ENCODE assay signal across 11 cellular contexts in genomic region chr16:68370921-68371651, GRCh38.
A peak's percentile ranks its signal among the peaks of the same experiment; 100 is the strongest.
DNase-seq lines count a peak whose midpoint lies in the region; ATAC-seq and TF ChIP-seq lines count a peak whose summit lies in the region.
"Had no signal": no experiment of that assay in that cellular context is flagged by ENCODE, and none has a peak within 500 bp of the region (broad histone marks: within the 10 kb centered on the region; RNA-seq: fewer than 3 reads in every experiment).

No MANE protein-coding gene starts in this region.

- H3K27me3 Mint-ChIP-seq in activated B cell treated with CpG ODN at 0.5 μM for 24 hours = peaks cover 10% of the 10 kb centered on the region
- peaks cover 27% of the 10 kb centered on the region for H3K27me3 Mint-ChIP-seq in activated naive CD8-positive, alpha-beta T cell treated with anti-CD3 and anti-CD28 coated beads, Interleukin-2, amount 50 U/mL, for 24 hours

- H3K9me3 ChIP-seq in BE2C = no peaks in the 10 kb centered on the region

- H3K4me3 ChIP-seq in BE2C (ENCODE audit: low read depth, low read length) = no peak overlapping the region

- H3K36me3 ChIP-seq in BE2C = no peaks in the 10 kb centered on the region

- POLR2A ChIA-PET in activated B cell treated with CpG ODN at 0.5 μM for 24 hours (lab: Charles Lee) = no interaction called here

- H3K27me3 ChIP-seq in BE2C = no peaks in the 10 kb centered on the region

- TF ChIP-seq CTCF in activated B cell treated with CpG ODN at 0.5 μM for 24 hours (IDR thresholded peaks at IDR 0.05) (no peak), BE2C (IDR thresholded peaks at IDR 0.05; ENCODE audit: low read depth, low read length) (no peak)

- DNase-seq in stimulated activated CD8-positive, alpha-beta memory T cell treated with anti-CD3 and anti-CD28 coated beads, Interleukin-12 subunit alpha, Interleukin-12 subunit beta, amount 100 ng/mL, for 4 hours (ENCODE audit: low read depth) = peak; percentile 19
- no peak for DNase-seq in stimulated activated CD8-positive, alpha-beta memory T cell treated with anti-CD3 and anti-CD28 coated beads, Interleukin-4, amount 100 ng/mL, for 48 hours
- DNase-seq in activated B cell treated with CpG ODN at 0.5 μM for 24 hours = no peak
- DNase-seq in activated naive CD8-positive, alpha-beta T cell treated with anti-CD3 and anti-CD28 coated beads, Interleukin-2, amount 50 U/mL, for 24 hours = peak; percentile 32
- peak; percentile 44 for DNase-seq in ureter (ENCODE audit: low spot score)
- no peak for DNase-seq in NCI-H526 (lab: John Stamatoyannopoulos, UW)
- DNase-seq in BE2C = no peak
- DNase-seq: NCI-H1048, OCI-M1 had no signal

- peaks cover 16% of the 10 kb centered on the region for H3K4me1 ChIP-seq in BE2C
- H3K4me1 ChIP-seq: parathyroid adenoma had no signal

- H3K36me3 Mint-ChIP-seq in activated B cell treated with CpG ODN at 0.5 μM for 24 hours (ENCODE audit: low read depth) = no peaks in the 10 kb centered on the region
- no peaks in the 10 kb centered on the region for H3K36me3 Mint-ChIP-seq in activated naive CD8-positive, alpha-beta T cell treated with anti-CD3 and anti-CD28 coated beads, Interleukin-2, amount 50 U/mL, for 24 hours (ENCODE audit: low read depth)

- ATAC-seq in activated B cell treated with CpG ODN at 0.5 μM for 24 hours (ENCODE audit: low read depth) = peak; percentile 40
- ATAC-seq in activated naive CD8-positive, alpha-beta T cell treated with anti-CD3 and anti-CD28 coated beads, Interleukin-2, amount 50 U/mL, for 24 hours = no peak
- no peak for ATAC-seq in GM19328 (IDR thresholded peaks at IDR 0.05; ENCODE audit: unreplicated experiment)

- H3K4me3 Mint-ChIP-seq in activated B cell treated with CpG ODN at 0.5 μM for 24 hours = no peak overlapping the region
- no peak overlapping the region for H3K4me3 Mint-ChIP-seq in activated naive CD8-positive, alpha-beta T cell treated with anti-CD3 and anti-CD28 coated beads, Interleukin-2, amount 50 U/mL, for 24 hours

- no peaks in the 10 kb centered on the region for H3K9me3 Mint-ChIP-seq in activated B cell treated with CpG ODN at 0.5 μM for 24 hours
- H3K9me3 Mint-ChIP-seq in activated naive CD8-positive, alpha-beta T cell treated with anti-CD3 and anti-CD28 coated beads, Interleukin-2, amount 50 U/mL, for 24 hours = no peaks in the 10 kb centered on the region

- CTCF ChIA-PET in activated B cell treated with CpG ODN at 0.5 μM for 24 hours (lab: Charles Lee) = interaction anchor here (0.9 kb wide), 1 partner anchor 19 kb away, joined by 3 read pairs; no protein-coding TSS in a partner anchor

- H3K4me1 Mint-ChIP-seq in activated B cell treated with CpG ODN at 0.5 μM for 24 hours = peaks cover 39% of the 10 kb centered on the region
- peaks cover 37% of the 10 kb centered on the region for H3K4me1 Mint-ChIP-seq in activated naive CD8-positive, alpha-beta T cell treated with anti-CD3 and anti-CD28 coated beads, Interleukin-2, amount 50 U/mL, for 24 hours

- no peak overlapping the region for H3K27ac Mint-ChIP-seq in activated B cell treated with CpG ODN at 0.5 μM for 24 hours
- no peak overlapping the region for H3K27ac Mint-ChIP-seq in activated naive CD8-positive, alpha-beta T cell treated with anti-CD3 and anti-CD28 coated beads, Interleukin-2, amount 50 U/mL, for 24 hours

- intact Hi-C loops in activated B cell treated with CpG ODN at 0.5 μM for 24 hours (cut with micrococcal nuclease) = no loop called here

Comparison
In these comparisons a context has a peak if more than half of its experiments do, and no peak if none do; other contexts are left out.
1. DNase-seq: peak in stimulated activated CD8-positive, alpha-beta memory T cell treated with anti-CD3 and anti-CD28 coated beads, Interleukin-12 subunit alpha, Interleukin-12 subunit beta, amount 100 ng/mL, for 4 hours (single experiment), activated naive CD8-positive, alpha-beta T cell treated with anti-CD3 and anti-CD28 coated beads, Interleukin-2, amount 50 U/mL, for 24 hours (single experiment) and ureter (single experiment); none in stimulated activated CD8-positive, alpha-beta memory T cell treated with anti-CD3 and anti-CD28 coated beads, Interleukin-4, amount 100 ng/mL, for 48 hours (single experiment), activated B cell treated with CpG ODN at 0.5 μM for 24 hours (single experiment), NCI-H526 (0 of 2) and BE2C (single experiment).